ENCODE assay signal across 9 cellular contexts in the genomic region with DNA sequence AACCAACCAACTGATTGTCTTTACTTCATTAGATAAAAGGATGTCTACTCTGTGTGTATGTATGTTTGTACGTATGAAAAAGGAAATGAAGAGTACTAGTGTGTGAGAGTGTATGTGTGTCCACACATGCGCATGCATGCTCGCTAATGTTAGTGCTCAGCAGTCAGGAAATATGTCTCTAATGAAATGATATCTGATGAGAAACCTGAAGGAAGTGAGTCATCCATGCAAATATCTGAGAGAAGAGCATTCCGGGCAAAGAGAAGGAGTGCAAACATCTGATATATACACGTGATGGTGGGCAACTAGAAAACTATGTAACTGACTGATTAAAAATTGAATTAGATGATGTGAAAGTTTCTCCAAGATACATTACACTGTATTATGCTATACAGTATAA. TPM values are rescaled to one million over a fixed set of nuclear protein-coding genes. Genes with fewer than 3 reads are reported as not detected.
A peak's percentile ranks its signal among the peaks of the same experiment; 100 is the strongest.
DNase-seq lines count a peak whose midpoint lies in the region; ATAC-seq lines count a peak whose summit lies in the region.
"Had no signal": no experiment of that assay in that cellular context is flagged by ENCODE, and none has a peak within 500 bp of the region (broad histone marks: within the 10 kb centered on the region; RNA-seq: fewer than 3 reads in every experiment).

No MANE protein-coding gene starts in this region.

- peaks cover 2 to 9% (median 6%) of the 10 kb centered on the region in 7 donors for H3K4me1 Mint-ChIP-seq in naive thymus-derived CD4-positive, alpha-beta T cell

- H3K27ac Mint-ChIP-seq in naive thymus-derived CD4-positive, alpha-beta T cell, result peak overlapping the region in 2 of 9 donors; percentile 2 to 38
- H3K27ac Mint-ChIP-seq: stimulated activated memory B cell treated with anti-CD40 and anti-IgM and Interleukin-4, amounts not matched to agents 10 μg/mL and 1 μg/mL and 100 μg/mL, for 72 hours had no signal

- intact Hi-C loops in naive thymus-derived CD4-positive, alpha-beta T cell (cut with micrococcal nuclease), result no loop called here

- no peaks in the 10 kb centered on the region for H3K36me3 ChIP-seq in naive thymus-derived CD4-positive, alpha-beta T cell (ENCODE audit: control insufficient read depth in 2 of 3, insufficient read depth in 3 of 3, low read length in 3 of 3)
- H3K36me3 ChIP-seq: sigmoid colon had no signal

- H3K27ac ChIP-seq in naive thymus-derived CD4-positive, alpha-beta T cell (ENCODE audit: low read depth, low read length), result no peak overlapping the region
- H3K27ac ChIP-seq: sigmoid colon had no signal

- H3K27me3 ChIP-seq in naive thymus-derived CD4-positive, alpha-beta T cell (ENCODE audit: control insufficient read depth in 2 of 2, insufficient read depth in 2 of 2, low read length in 2 of 2), result no peaks in the 10 kb centered on the region
- H3K27me3 ChIP-seq: sigmoid colon had no signal

- CTCF ChIA-PET in naive thymus-derived CD4-positive, alpha-beta T cell (lab: Charles Lee), result no interaction called here

- peak; percentile 93 for DNase-seq in ELR (ENCODE audit: low read depth)
- DNase-seq in NAMALWA (ENCODE audit: low spot score), result peak; percentile 23
- DNase-seq in brain pericyte (ENCODE audit: low read depth, low spot score), result peak; percentile 22
- DNase-seq in naive thymus-derived CD4-positive, alpha-beta T cell, result peak in 2 of 9 donors; percentile 4 to 12
- no peak for DNase-seq in medulla oblongata (ENCODE audit: extremely low spot score)
- DNase-seq: sigmoid colon had no signal

- H3K9me3 Mint-ChIP-seq in naive thymus-derived CD4-positive, alpha-beta T cell, result peaks cover 0 to 13% (median 6%) of the 10 kb centered on the region in 11 donors

- peak overlapping the region in 1 of 10 donors; percentile 8 for H3K4me3 Mint-ChIP-seq in naive thymus-derived CD4-positive, alpha-beta T cell
- H3K4me3 Mint-ChIP-seq: stimulated activated memory B cell treated with anti-CD40 and anti-IgM and Interleukin-4, amounts not matched to agents 10 μg/mL and 1 μg/mL and 100 μg/mL, for 72 hours had no signal

- no peaks in the 10 kb centered on the region for H3K4me1 ChIP-seq in naive thymus-derived CD4-positive, alpha-beta T cell (ENCODE audit: control insufficient read depth in 2 of 2, insufficient read depth in 2 of 2, low read length in 2 of 2)
- H3K4me1 ChIP-seq: sigmoid colon had no signal

- peaks cover 0 to 10% (median 7%) of the 10 kb centered on the region in 5 donors for H3K36me3 Mint-ChIP-seq in naive thymus-derived CD4-positive, alpha-beta T cell

- H3K9me3 ChIP-seq in naive thymus-derived CD4-positive, alpha-beta T cell (ENCODE audit: control insufficient read depth in 2 of 3, low read length in 3 of 3), result no peaks in the 10 kb centered on the region
- H3K9me3 ChIP-seq: sigmoid colon had no signal

- peak; percentile 34 for ATAC-seq in naive thymus-derived CD4-positive, alpha-beta T cell
- ATAC-seq in HG02840 (IDR thresholded peaks at IDR 0.05; ENCODE audit: low FRiP score, unreplicated experiment) (no peak), HG03442 (IDR thresholded peaks at IDR 0.05; ENCODE audit: unreplicated experiment) (no peak)
- ATAC-seq: stimulated activated memory B cell treated with anti-CD40 and anti-IgM and Interleukin-4, amounts not matched to agents 10 μg/mL and 1 μg/mL and 100 μg/mL, for 72 hours had no signal

- H3K4me3 ChIP-seq in naive thymus-derived CD4-positive, alpha-beta T cell (ENCODE audit: low read length), result no peak overlapping the region
- H3K4me3 ChIP-seq: sigmoid colon had no signal

- H3K27me3 Mint-ChIP-seq in naive thymus-derived CD4-positive, alpha-beta T cell, result peaks cover 0 to 10% (median 0%) of the 10 kb centered on the region in 5 donors
- H3K27me3 Mint-ChIP-seq: stimulated activated memory B cell treated with anti-CD40 and anti-IgM and Interleukin-4, amounts not matched to agents 10 μg/mL and 1 μg/mL and 100 μg/mL, for 72 hours had no signal

- POLR2A ChIA-PET in naive thymus-derived CD4-positive, alpha-beta T cell (lab: Charles Lee), result no interaction called here

RNA-seq across cellular contexts. Expression of a gene that starts 29.6 kb away (rescaled TPM):
- total RNA-seq in naive thymus-derived CD4-positive, alpha-beta T cell, result 10 to 100 TPM; 21.1 to 40.9 (median 24.5) TPM
- polyA plus RNA-seq in naive thymus-derived CD4-positive, alpha-beta T cell, result 10 to 100 TPM in 1 of 2 donors, 1 to 10 TPM in 1; 10.0 to 13.8 TPM
